Comparison of ENCODE assay signal across 8 cellular contexts in the genomic region with DNA sequence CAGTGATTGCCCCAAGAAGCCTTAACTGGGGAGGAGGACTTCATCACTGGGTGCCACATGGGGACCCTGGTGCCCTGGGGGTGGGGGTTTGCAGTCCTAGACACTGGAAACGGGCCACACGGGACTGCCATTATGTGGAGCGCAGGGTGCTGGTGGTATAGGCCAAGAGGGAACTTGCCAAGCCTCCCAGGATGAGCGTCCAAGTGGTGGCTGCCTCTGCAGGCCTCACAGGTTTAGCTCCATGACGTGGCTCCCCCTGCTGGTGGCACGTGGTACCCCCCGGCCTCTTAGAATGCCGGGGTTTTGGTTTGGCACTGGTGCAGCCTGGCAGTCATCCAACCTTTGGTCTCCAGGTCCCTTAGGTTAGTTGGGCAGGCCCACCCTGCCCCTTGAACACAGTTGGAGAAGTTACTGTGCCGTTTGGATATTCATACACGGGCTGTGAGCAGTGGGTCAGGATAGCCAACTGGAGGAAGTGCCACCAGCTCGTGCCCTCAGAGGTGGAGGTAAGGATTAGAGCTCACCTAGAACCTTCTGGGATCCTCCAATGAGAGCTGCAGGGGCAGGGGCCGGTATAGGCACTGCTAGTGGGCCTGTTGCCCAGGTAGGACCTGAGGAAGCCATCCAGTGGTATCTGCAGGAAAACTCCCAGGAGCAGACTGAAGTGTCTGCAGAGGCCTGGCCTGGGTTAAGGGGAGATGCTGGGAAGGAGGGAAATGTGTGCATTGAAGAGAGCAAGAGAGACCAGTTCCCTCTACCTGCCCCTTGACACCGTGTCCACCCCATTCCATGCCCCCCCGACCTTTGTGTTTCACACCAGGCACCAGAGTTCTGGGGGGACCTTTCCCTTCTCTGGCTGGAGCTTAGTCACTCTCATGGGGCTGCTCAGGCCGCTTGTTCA. TPM values are rescaled to one million over a fixed set of nuclear protein-coding genes. Genes with fewer than 3 reads are reported as not detected.
DNase-seq lines count a peak whose midpoint lies in the region; ATAC-seq and TF ChIP-seq lines count a peak whose summit lies in the region.

No MANE protein-coding gene starts in this region.

- ATAC-seq in mucosa of descending colon (peak; percentile 61), HG02981 (IDR thresholded peaks at IDR 0.05; ENCODE audit: unreplicated experiment) (no peak)

- intact Hi-C loops in mucosa of descending colon (cut with DNase I, micrococcal nuclease), result loop anchor here (1.0 to 2.0 kb wide), 2 partner anchors 37 kb away; no protein-coding TSS in a partner anchor

- H3K27me3 ChIP-seq in HUES6 (ENCODE audit: control insufficient read depth, insufficient read depth, low read length) (no peaks in the 10 kb centered on the region), OCI-LY1 (ENCODE audit: insufficient read depth, low read length) (no peaks in the 10 kb centered on the region)

- CTCF ChIA-PET in GM10248 (lab: Yijun Ruan, JAX), result interaction anchor here (0.6 to 12.1 kb wide), 57 partner anchors 7 to 233 kb away, joined by 3 to 531 read pairs (median 5); a partner anchor contains a TSS

- H3K9me3 ChIP-seq in HUES6 (ENCODE audit: control insufficient read depth, insufficient read depth, low read depth, low read length) (no peaks in the 10 kb centered on the region), OCI-LY1 (ENCODE audit: low read length) (no peaks in the 10 kb centered on the region), mucosa of descending colon (no peaks in the 10 kb centered on the region)

- H3K36me3 ChIP-seq in HUES6 (ENCODE audit: control insufficient read depth, insufficient read depth, low read length) (peaks cover 46% of the 10 kb centered on the region), OCI-LY1 (ENCODE audit: insufficient read depth, low read length) (peaks cover 50% of the 10 kb centered on the region), mucosa of descending colon (ENCODE audit: low read depth) (no peaks in the 10 kb centered on the region)

- H3K27ac ChIP-seq in HUES6 (ENCODE audit: low read depth, low read length) (peak overlapping the region; percentile 1; the same call in 1 of the 2 replicates), OCI-LY1 (ENCODE audit: low read depth, low read length, poor library complexity, severe bottlenecking) (peak overlapping the region; percentile 90)

- H3K9me2 ChIP-seq in OCI-LY1 (ENCODE audit: low read depth, low read length), result no peaks in the 10 kb centered on the region

- no peak overlapping the region; the same call in 1 of the 2 replicates for H3K4me2 ChIP-seq in OCI-LY1 (ENCODE audit: low read length)

- H3K4me3 ChIP-seq in HUES6 (ENCODE audit: low read depth, low read length), result peak overlapping the region; percentile 14; the same call in 1 of the 2 replicates
- no peak overlapping the region for H3K4me3 ChIP-seq in OCI-LY1 (ENCODE audit: low read depth, low read length, poor library complexity, severe bottlenecking)
- no peak overlapping the region for H3K4me3 ChIP-seq in epithelial cell of esophagus (ENCODE audit: low read length)
- H3K4me3 ChIP-seq in mucosa of descending colon, result no peak overlapping the region

- no peaks in the 10 kb centered on the region for H4K20me1 ChIP-seq in OCI-LY1 (ENCODE audit: insufficient read depth, low read length)

- peaks cover 32% of the 10 kb centered on the region for H3K79me2 ChIP-seq in OCI-LY1 (ENCODE audit: insufficient read depth, low read length)

- peaks cover 41% of the 10 kb centered on the region; the same call in 1 of the 2 replicates for H3K4me1 ChIP-seq in HUES6 (ENCODE audit: control insufficient read depth, insufficient read depth, low read length)
- H3K4me1 ChIP-seq in OCI-LY1 (ENCODE audit: insufficient read depth, low read length, severe bottlenecking), result peaks cover 34% of the 10 kb centered on the region
- H3K4me1 ChIP-seq in mucosa of descending colon (ENCODE audit: low read depth), result peaks cover 26% of the 10 kb centered on the region

- no peak overlapping the region for H2AFZ ChIP-seq in OCI-LY1 (ENCODE audit: low read length)

- peak; percentile 76 for DNase-seq in GM10248 (ENCODE audit: extremely low spot score)
- peak; percentile 90 for DNase-seq in activated T-cell treated with anti-CD3 and anti-CD28 coated beads for 1 hour (ENCODE audit: low read depth)
- DNase-seq in epithelial cell of esophagus (ENCODE audit: low read depth), result peak; percentile 89
- peak; percentile 91 to 96 (median 93) for DNase-seq in mucosa of descending colon
- peak; percentile 83 to 86 for DNase-seq in stimulated activated CD8-positive, alpha-beta memory T cell treated with anti-CD3 and anti-CD28 coated beads, Interleukin-4, amount 100 ng/mL, for 1 hour (ENCODE audit: low read depth in 2 of 2, low spot score in 1 of 2)

- POLR2A ChIA-PET in GM10248 (lab: Yijun Ruan, JAX), result interaction anchor here (0.5 to 4.0 kb wide), 12 partner anchors 11 to 518 kb away, joined by 3 to 31 read pairs (median 5); a partner anchor contains a TSS

- peaks cover 35% of the 10 kb centered on the region for H3F3A ChIP-seq in OCI-LY1 (ENCODE audit: insufficient read depth, low read length)

- H3K9ac ChIP-seq in HUES6 (ENCODE audit: low read length) (peak overlapping the region; percentile 1), OCI-LY1 (ENCODE audit: low read length) (peak overlapping the region; percentile 18; the same call in 1 of the 2 replicates)

- TF ChIP-seq CTCF in GM10248 (IDR thresholded peaks at IDR 0.05; ENCODE audit: control extremely low read depth, extremely low read depth, low read depth, missing control alignments) (peak; percentile 95), OCI-LY1 (IDR thresholded peaks at IDR 0.05; ENCODE audit: low read length) (peak; percentile 93), epithelial cell of esophagus (IDR thresholded peaks at IDR 0.05; ENCODE audit: insufficient read depth, low read depth, low read length, missing control alignments) (peak; percentile 91), mucosa of descending colon (IDR thresholded peaks at IDR 0.05) (peak; percentile 94)

RNA-seq across cellular contexts. Expression of a gene that starts 5.7 kb away (rescaled TPM):
- total RNA-seq in mucosa of descending colon, result 1,000 to 10,000 TPM in 1 of 3 donors, 100 to 1,000 TPM in 2; 838 to 1,158 (median 963) TPM
